In the genomic region with DNA sequence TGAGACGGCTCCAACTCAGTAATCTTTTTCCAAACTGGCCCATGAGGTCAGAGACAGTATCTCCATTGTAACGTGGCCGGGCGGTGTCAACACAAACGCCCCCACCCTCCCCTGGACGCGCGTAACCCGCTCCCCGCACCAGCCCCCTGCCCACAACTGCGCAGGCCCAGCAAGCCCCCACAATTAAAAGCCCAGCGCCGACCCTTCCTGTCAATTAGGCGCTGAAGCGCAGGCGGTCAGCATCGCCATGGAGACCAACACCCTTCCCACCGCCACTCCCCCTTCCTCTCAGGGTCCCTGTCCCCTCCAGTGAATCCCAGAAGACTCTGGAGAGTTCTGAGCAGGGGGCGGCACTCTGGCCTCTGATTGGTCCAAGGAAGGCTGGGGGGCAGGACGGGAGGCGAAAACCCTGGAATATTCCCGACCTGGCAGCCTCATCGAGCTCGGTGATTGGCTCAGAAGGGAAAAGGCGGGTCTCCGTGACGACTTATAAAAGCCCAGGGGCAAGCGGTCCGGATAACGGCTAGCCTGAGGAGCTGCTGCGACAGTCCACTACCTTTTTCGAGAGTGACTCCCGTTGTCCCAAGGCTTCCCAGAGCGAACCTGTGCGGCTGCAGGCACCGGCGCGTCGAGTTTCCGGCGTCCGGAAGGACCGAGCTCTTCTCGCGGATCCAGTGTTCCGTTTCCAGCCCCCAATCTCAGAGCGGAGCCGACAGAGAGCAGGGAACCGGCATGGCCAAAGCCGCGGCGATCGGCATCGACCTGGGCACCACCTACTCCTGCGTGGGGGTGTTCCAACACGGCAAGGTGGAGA, we compare ENCODE assay signal across 1 cellular context.
TF ChIP-seq lines count a peak whose summit lies in the region.

A gene (plus strand): TSS at position 519 of the 814 bp plus-strand sequence. CDS start 214 bp downstream, at position 733.
A gene (minus strand): TSS at position 259 of the 814 bp plus-strand sequence. CDS start 3,311 bp downstream, outside the sequence.

TF ChIP-seq in K562, 482 proteins besides CTCF, POLR2A, EP300 and RAD21 (continued from another document and continues in another):
- TF ChIP-seq, protein P1, sequence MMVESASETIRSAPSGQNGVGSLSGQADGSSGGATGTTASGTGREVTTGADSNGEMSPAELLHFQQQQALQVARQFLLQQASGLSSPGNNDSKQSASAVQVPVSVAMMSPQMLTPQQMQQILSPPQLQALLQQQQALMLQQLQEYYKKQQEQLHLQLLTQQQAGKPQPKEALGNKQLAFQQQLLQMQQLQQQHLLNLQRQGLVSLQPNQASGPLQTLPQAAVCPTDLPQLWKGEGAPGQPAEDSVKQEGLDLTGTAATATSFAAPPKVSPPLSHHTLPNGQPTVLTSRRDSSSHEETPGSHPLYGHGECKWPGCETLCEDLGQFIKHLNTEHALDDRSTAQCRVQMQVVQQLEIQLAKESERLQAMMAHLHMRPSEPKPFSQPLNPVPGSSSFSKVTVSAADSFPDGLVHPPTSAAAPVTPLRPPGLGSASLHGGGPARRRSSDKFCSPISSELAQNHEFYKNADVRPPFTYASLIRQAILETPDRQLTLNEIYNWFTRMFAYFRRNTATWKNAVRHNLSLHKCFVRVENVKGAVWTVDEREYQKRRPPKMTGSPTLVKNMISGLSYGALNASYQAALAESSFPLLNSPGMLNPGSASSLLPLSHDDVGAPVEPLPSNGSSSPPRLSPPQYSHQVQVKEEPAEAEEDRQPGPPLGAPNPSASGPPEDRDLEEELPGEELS (CRISPR knock-in tag; IDR thresholded peaks at IDR 0.05; ENCODE audit: borderline replicate concordance): peak; percentile 75; the same call in 1 of the 2 replicates
- TF ChIP-seq CAMTA2 (CRISPR knock-in tag; conservative IDR thresholded peaks at IDR 0.05) (peak; percentile 66; the same call in 1 of the 2 replicates), NFYB (IDR thresholded peaks at IDR 0.05; ENCODE audit: extremely low read depth, insufficient read length) (peak; percentile 90), NR2C1 (IDR thresholded peaks at IDR 0.05) (no peak), NR2C1 (tag; IDR thresholded peaks at IDR 0.05) (no peak), HNRNPUL1 (IDR thresholded peaks at IDR 0.05; ENCODE audit: low read length) (no peak; the same call in 1 of the 2 replicates), TSC22D4 (tag; IDR thresholded peaks at IDR 0.05) (no peak), CBFA2T2 (conservative IDR thresholded peaks at IDR 0.05) (no peak), ZNF253 (CRISPR knock-in tag; conservative IDR thresholded peaks at IDR 0.05) (no peak), CC2D1A (IDR thresholded peaks at IDR 0.05) (no peak), CHCHD3 (CRISPR knock-in tag; IDR thresholded peaks at IDR 0.05) (peak; percentile 93), ZNF197 (CRISPR knock-in tag; IDR thresholded peaks at IDR 0.05; ENCODE audit: low read depth) (no peak), ZFP1 (CRISPR knock-in tag; IDR thresholded peaks at IDR 0.05) (peak; percentile 73; the same call in 1 of the 2 replicates), BDP1 (IDR thresholded peaks at IDR 0.05; ENCODE audit: insufficient read depth, insufficient read length) (no peak), SMARCA4 (IDR thresholded peaks at IDR 0.05) (no peak; the same call in 1 of the 2 replicates), PHF8 (IDR thresholded peaks at IDR 0.05; ENCODE audit: borderline replicate concordance, low read length) (peak; percentile 64), MBD2 (IDR thresholded peaks at IDR 0.05; ENCODE audit: borderline replicate concordance, low read depth) (peak; percentile 95), SRSF3 (IDR thresholded peaks at IDR 0.05; ENCODE audit: insufficient read depth, low read length) (no peak), DIDO1 (tag; IDR thresholded peaks at IDR 0.05; ENCODE audit: low read depth) (no peak), FOXA3 (CRISPR knock-in tag; conservative IDR thresholded peaks at IDR 0.05 in 1 of 2, IDR thresholded peaks at IDR 0.05 in 1 of 2) (peak in 1 of 2 experiments; percentile 79; a peak in 1 of 4 replicates), CREB1 (IDR thresholded peaks at IDR 0.05) (peak; percentile 39; the same call in 1 of the 2 replicates), CREB1 (CRISPR knock-in tag; IDR thresholded peaks at IDR 0.05) (peak; percentile 73; the same call in 1 of the 2 replicates), HEY1 (CRISPR knock-in tag; IDR thresholded peaks at IDR 0.05; ENCODE audit: borderline replicate concordance) (peak; percentile 76; the same call in 1 of the 2 replicates), EP400 (IDR thresholded peaks at IDR 0.05) (no peak), RBBP5 (IDR thresholded peaks at IDR 0.05; ENCODE audit: borderline replicate concordance, insufficient read depth, low read length, poor library complexity, severe bottlenecking) (peak; percentile 62), NEUROD1 (IDR thresholded peaks at IDR 0.05; ENCODE audit: borderline replicate concordance, low read depth, low read length, partially characterized antibody) (peak; percentile 87), ZNF316 (IDR thresholded peaks at IDR 0.05) (no peak), ZBTB1 (CRISPR knock-in tag; IDR thresholded peaks at IDR 0.05; ENCODE audit: borderline replicate concordance, low read depth) (no peak; the same call in 1 of the 2 replicates), ZNF589 (CRISPR knock-in tag; IDR thresholded peaks at IDR 0.05; ENCODE audit: low read depth) (no peak), ZNF174 (CRISPR knock-in tag; IDR thresholded peaks at IDR 0.05) (0 out of 2 replicates have a peak, but pooled peaks have one; percentile 12), U2AF1 (optimal IDR thresholded peaks at IDR 0.05; ENCODE audit: low read depth, low read length) (no peak), ZNF146 (CRISPR knock-in tag; IDR thresholded peaks at IDR 0.05; ENCODE audit: unreplicated experiment) (no peak), ETV1 (tag; conservative IDR thresholded peaks at IDR 0.05; ENCODE audit: low read depth) (peak; percentile 86)
- TF ChIP-seq, protein P2, sequence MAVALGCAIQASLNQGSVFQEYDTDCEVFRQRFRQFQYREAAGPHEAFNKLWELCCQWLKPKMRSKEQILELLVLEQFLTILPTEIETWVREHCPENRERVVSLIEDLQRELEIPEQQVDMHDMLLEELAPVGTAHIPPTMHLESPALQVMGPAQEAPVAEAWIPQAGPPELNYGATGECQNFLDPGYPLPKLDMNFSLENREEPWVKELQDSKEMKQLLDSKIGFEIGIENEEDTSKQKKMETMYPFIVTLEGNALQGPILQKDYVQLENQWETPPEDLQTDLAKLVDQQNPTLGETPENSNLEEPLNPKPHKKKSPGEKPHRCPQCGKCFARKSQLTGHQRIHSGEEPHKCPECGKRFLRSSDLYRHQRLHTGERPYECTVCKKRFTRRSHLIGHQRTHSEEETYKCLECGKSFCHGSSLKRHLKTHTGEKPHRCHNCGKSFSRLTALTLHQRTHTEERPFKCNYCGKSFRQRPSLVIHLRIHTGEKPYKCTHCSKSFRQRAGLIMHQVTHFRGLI (CRISPR knock-in tag; IDR thresholded peaks at IDR 0.05): no peak
- TF ChIP-seq, protein P3, sequence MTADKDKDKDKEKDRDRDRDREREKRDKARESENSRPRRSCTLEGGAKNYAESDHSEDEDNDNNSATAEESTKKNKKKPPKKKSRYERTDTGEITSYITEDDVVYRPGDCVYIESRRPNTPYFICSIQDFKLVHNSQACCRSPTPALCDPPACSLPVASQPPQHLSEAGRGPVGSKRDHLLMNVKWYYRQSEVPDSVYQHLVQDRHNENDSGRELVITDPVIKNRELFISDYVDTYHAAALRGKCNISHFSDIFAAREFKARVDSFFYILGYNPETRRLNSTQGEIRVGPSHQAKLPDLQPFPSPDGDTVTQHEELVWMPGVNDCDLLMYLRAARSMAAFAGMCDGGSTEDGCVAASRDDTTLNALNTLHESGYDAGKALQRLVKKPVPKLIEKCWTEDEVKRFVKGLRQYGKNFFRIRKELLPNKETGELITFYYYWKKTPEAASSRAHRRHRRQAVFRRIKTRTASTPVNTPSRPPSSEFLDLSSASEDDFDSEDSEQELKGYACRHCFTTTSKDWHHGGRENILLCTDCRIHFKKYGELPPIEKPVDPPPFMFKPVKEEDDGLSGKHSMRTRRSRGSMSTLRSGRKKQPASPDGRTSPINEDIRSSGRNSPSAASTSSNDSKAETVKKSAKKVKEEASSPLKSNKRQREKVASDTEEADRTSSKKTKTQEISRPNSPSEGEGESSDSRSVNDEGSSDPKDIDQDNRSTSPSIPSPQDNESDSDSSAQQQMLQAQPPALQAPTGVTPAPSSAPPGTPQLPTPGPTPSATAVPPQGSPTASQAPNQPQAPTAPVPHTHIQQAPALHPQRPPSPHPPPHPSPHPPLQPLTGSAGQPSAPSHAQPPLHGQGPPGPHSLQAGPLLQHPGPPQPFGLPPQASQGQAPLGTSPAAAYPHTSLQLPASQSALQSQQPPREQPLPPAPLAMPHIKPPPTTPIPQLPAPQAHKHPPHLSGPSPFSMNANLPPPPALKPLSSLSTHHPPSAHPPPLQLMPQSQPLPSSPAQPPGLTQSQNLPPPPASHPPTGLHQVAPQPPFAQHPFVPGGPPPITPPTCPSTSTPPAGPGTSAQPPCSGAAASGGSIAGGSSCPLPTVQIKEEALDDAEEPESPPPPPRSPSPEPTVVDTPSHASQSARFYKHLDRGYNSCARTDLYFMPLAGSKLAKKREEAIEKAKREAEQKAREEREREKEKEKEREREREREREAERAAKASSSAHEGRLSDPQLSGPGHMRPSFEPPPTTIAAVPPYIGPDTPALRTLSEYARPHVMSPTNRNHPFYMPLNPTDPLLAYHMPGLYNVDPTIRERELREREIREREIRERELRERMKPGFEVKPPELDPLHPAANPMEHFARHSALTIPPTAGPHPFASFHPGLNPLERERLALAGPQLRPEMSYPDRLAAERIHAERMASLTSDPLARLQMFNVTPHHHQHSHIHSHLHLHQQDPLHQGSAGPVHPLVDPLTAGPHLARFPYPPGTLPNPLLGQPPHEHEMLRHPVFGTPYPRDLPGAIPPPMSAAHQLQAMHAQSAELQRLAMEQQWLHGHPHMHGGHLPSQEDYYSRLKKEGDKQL (CRISPR knock-in tag; IDR thresholded peaks at IDR 0.05; ENCODE audit: borderline replicate concordance): 0 out of 2 replicates have a peak, but pooled peaks have one; percentile 85
- TF ChIP-seq, protein P4, sequence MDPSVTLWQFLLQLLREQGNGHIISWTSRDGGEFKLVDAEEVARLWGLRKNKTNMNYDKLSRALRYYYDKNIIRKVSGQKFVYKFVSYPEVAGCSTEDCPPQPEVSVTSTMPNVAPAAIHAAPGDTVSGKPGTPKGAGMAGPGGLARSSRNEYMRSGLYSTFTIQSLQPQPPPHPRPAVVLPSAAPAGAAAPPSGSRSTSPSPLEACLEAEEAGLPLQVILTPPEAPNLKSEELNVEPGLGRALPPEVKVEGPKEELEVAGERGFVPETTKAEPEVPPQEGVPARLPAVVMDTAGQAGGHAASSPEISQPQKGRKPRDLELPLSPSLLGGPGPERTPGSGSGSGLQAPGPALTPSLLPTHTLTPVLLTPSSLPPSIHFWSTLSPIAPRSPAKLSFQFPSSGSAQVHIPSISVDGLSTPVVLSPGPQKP (CRISPR knock-in tag; IDR thresholded peaks at IDR 0.05): no peak
- TF ChIP-seq, protein P5, sequence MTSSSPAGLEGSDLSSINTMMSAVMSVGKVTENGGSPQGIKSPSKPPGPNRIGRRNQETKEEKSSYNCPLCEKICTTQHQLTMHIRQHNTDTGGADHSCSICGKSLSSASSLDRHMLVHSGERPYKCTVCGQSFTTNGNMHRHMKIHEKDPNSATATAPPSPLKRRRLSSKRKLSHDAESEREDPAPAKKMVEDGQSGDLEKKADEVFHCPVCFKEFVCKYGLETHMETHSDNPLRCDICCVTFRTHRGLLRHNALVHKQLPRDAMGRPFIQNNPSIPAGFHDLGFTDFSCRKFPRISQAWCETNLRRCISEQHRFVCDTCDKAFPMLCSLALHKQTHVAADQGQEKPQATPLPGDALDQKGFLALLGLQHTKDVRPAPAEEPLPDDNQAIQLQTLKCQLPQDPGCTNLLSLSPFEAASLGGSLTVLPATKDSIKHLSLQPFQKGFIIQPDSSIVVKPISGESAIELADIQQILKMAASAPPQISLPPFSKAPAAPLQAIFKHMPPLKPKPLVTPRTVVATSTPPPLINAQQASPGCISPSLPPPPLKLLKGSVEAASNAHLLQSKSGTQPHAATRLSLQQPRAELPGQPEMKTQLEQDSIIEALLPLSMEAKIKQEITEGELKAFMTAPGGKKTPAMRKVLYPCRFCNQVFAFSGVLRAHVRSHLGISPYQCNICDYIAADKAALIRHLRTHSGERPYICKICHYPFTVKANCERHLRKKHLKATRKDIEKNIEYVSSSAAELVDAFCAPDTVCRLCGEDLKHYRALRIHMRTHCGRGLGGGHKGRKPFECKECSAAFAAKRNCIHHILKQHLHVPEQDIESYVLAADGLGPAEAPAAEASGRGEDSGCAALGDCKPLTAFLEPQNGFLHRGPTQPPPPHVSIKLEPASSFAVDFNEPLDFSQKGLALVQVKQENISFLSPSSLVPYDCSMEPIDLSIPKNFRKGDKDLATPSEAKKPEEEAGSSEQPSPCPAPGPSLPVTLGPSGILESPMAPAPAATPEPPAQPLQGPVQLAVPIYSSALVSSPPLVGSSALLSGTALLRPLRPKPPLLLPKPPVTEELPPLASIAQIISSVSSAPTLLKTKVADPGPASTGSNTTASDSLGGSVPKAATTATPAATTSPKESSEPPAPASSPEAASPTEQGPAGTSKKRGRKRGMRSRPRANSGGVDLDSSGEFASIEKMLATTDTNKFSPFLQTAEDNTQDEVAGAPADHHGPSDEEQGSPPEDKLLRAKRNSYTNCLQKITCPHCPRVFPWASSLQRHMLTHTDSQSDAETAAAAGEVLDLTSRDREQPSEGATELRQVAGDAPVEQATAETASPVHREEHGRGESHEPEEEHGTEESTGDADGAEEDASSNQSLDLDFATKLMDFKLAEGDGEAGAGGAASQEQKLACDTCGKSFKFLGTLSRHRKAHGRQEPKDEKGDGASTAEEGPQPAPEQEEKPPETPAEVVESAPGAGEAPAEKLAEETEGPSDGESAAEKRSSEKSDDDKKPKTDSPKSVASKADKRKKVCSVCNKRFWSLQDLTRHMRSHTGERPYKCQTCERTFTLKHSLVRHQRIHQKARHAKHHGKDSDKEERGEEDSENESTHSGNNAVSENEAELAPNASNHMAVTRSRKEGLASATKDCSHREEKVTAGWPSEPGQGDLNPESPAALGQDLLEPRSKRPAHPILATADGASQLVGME (CRISPR knock-in tag; IDR thresholded peaks at IDR 0.05): peak; percentile 97
- TF ChIP-seq, protein P6, sequence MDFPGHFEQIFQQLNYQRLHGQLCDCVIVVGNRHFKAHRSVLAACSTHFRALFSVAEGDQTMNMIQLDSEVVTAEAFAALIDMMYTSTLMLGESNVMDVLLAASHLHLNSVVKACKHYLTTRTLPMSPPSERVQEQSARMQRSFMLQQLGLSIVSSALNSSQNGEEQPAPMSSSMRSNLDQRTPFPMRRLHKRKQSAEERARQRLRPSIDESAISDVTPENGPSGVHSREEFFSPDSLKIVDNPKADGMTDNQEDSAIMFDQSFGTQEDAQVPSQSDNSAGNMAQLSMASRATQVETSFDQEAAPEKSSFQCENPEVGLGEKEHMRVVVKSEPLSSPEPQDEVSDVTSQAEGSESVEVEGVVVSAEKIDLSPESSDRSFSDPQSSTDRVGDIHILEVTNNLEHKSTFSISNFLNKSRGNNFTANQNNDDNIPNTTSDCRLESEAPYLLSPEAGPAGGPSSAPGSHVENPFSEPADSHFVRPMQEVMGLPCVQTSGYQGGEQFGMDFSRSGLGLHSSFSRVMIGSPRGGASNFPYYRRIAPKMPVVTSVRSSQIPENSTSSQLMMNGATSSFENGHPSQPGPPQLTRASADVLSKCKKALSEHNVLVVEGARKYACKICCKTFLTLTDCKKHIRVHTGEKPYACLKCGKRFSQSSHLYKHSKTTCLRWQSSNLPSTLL (IDR thresholded peaks at IDR 0.05): peak; percentile 14; the same call in 1 of the 2 replicates
- TF ChIP-seq, protein P7, sequence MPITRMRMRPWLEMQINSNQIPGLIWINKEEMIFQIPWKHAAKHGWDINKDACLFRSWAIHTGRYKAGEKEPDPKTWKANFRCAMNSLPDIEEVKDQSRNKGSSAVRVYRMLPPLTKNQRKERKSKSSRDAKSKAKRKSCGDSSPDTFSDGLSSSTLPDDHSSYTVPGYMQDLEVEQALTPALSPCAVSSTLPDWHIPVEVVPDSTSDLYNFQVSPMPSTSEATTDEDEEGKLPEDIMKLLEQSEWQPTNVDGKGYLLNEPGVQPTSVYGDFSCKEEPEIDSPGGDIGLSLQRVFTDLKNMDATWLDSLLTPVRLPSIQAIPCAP (CRISPR knock-in tag; IDR thresholded peaks at IDR 0.05; ENCODE audit: borderline replicate concordance): peak; percentile 73; the same call in 1 of the 2 replicates
